Comparison of ENCODE assay signal across 1 cellular context in genomic region chr17:79913896-79914812, GRCh38.
TF ChIP-seq lines count a peak whose summit lies in the region.

No MANE protein-coding gene starts in this region.

TF ChIP-seq in GM23338, 12 proteins besides CTCF, POLR2A, EP300 and RAD21:
- no peak for TF ChIP-seq ZNF462 (CRISPR knock-in tag; IDR thresholded peaks at IDR 0.05)
- no peak for TF ChIP-seq EZH2phosphoT487 (IDR thresholded peaks at IDR 0.05; ENCODE audit: unreplicated experiment)
- no peak for TF ChIP-seq NANOG (IDR thresholded peaks at IDR 0.05; ENCODE audit: borderline replicate concordance)
- no peak for TF ChIP-seq ZNF331 (CRISPR knock-in tag; IDR thresholded peaks at IDR 0.05; ENCODE audit: low read depth)
